1 cellular context compared by ENCODE assay signal in the genomic region with DNA sequence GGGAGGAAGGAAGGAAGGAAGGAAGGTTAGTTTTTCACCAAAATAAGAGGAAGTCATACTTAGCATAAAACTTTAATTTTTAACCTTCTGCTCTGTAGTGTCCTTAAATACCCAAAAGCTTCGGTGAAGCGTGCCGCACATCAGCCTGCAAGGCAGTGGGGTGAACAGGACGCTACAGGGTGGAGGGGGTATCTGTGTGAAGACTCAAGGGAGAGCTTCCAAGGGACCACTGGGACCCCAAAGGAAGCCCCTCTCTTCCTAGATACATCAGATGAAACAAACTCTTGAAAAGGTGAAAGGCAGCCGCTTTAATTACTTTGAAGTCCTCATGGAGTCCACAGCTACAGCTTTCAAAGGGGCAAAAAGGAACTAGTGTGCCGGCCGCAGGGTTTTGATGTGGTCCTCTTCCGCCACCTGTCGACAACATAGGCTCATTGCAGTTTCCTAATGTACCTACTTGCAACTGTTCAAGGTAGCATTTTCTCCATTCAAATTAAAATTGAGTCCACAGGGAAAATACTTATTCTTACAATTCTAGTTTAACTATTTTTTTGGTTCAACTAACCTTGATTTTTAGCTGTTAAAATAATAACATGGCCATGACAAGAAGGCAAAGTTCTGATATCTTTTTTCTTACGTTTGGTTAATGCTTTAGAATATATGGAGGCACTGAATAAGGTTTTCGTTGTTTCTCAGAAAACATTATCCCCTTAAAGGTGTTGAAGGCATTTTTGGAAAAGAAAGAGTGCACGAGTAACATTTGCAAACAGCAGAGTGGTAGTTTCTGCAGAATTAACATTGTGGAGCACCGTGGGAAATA.
TF ChIP-seq lines count a peak whose summit lies in the region.

No MANE protein-coding gene starts in this region.

TF ChIP-seq in GM12878, 131 proteins besides CTCF, POLR2A, EP300 and RAD21 (continued from another document):
- TF ChIP-seq, protein P1, sequence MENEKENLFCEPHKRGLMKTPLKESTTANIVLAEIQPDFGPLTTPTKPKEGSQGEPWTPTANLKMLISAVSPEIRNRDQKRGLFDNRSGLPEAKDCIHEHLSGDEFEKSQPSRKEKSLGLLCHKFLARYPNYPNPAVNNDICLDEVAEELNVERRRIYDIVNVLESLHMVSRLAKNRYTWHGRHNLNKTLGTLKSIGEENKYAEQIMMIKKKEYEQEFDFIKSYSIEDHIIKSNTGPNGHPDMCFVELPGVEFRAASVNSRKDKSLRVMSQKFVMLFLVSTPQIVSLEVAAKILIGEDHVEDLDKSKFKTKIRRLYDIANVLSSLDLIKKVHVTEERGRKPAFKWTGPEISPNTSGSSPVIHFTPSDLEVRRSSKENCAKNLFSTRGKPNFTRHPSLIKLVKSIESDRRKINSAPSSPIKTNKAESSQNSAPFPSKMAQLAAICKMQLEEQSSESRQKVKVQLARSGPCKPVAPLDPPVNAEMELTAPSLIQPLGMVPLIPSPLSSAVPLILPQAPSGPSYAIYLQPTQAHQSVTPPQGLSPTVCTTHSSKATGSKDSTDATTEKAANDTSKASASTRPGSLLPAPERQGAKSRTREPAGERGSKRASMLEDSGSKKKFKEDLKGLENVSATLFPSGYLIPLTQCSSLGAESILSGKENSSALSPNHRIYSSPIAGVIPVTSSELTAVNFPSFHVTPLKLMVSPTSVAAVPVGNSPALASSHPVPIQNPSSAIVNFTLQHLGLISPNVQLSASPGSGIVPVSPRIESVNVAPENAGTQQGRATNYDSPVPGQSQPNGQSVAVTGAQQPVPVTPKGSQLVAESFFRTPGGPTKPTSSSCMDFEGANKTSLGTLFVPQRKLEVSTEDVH (IDR thresholded peaks at IDR 0.05; ENCODE audit: low read depth, partially characterized antibody): no peak
- TF ChIP-seq MEF2B (IDR thresholded peaks at IDR 0.05; ENCODE audit: partially characterized antibody, poor library complexity, severe bottlenecking) (peak; percentile 23), TCF7 (IDR thresholded peaks at IDR 0.05; ENCODE audit: borderline replicate concordance) (peak; percentile 54; the same call in 1 of the 2 replicates), ZNF24 (IDR thresholded peaks at IDR 0.05) (0 out of 2 replicates have a peak, but pooled peaks have one; percentile 21), RUNX3 (IDR thresholded peaks at IDR 0.05; ENCODE audit: low read length) (peak; percentile 42; the same call in 1 of the 2 replicates), ZNF622 (IDR thresholded peaks at IDR 0.05) (no peak), YY1 (IDR thresholded peaks at IDR 0.05; ENCODE audit: low read depth, low read length) (peak; percentile 77), POLR2AphosphoS2 (IDR thresholded peaks at IDR 0.05; ENCODE audit: low read depth, low read length) (no peak), IRF4 (IDR thresholded peaks at IDR 0.05; ENCODE audit: low read depth, low read length) (0 out of 2 replicates have a peak, but pooled peaks have one; percentile 11), SMC3 (IDR thresholded peaks at IDR 0.05; ENCODE audit: borderline replicate concordance, low read length) (peak; percentile 95), RELA (IDR thresholded peaks at IDR 0.05; ENCODE audit: borderline replicate concordance, partially characterized antibody) (no peak)
- TF ChIP-seq, protein P2, sequence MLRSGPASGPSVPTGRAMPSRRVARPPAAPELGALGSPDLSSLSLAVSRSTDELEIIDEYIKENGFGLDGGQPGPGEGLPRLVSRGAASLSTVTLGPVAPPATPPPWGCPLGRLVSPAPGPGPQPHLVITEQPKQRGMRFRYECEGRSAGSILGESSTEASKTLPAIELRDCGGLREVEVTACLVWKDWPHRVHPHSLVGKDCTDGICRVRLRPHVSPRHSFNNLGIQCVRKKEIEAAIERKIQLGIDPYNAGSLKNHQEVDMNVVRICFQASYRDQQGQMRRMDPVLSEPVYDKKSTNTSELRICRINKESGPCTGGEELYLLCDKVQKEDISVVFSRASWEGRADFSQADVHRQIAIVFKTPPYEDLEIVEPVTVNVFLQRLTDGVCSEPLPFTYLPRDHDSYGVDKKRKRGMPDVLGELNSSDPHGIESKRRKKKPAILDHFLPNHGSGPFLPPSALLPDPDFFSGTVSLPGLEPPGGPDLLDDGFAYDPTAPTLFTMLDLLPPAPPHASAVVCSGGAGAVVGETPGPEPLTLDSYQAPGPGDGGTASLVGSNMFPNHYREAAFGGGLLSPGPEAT (IDR thresholded peaks at IDR 0.05; ENCODE audit: low read depth): peak; percentile 54; the same call in 1 of the 2 replicates
- TF ChIP-seq, protein P3, sequence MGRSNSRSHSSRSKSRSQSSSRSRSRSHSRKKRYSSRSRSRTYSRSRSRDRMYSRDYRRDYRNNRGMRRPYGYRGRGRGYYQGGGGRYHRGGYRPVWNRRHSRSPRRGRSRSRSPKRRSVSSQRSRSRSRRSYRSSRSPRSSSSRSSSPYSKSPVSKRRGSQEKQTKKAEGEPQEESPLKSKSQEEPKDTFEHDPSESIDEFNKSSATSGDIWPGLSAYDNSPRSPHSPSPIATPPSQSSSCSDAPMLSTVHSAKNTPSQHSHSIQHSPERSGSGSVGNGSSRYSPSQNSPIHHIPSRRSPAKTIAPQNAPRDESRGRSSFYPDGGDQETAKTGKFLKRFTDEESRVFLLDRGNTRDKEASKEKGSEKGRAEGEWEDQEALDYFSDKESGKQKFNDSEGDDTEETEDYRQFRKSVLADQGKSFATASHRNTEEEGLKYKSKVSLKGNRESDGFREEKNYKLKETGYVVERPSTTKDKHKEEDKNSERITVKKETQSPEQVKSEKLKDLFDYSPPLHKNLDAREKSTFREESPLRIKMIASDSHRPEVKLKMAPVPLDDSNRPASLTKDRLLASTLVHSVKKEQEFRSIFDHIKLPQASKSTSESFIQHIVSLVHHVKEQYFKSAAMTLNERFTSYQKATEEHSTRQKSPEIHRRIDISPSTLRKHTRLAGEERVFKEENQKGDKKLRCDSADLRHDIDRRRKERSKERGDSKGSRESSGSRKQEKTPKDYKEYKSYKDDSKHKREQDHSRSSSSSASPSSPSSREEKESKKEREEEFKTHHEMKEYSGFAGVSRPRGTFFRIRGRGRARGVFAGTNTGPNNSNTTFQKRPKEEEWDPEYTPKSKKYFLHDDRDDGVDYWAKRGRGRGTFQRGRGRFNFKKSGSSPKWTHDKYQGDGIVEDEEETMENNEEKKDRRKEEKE (IDR thresholded peaks at IDR 0.05): no peak
- TF ChIP-seq, protein P4, sequence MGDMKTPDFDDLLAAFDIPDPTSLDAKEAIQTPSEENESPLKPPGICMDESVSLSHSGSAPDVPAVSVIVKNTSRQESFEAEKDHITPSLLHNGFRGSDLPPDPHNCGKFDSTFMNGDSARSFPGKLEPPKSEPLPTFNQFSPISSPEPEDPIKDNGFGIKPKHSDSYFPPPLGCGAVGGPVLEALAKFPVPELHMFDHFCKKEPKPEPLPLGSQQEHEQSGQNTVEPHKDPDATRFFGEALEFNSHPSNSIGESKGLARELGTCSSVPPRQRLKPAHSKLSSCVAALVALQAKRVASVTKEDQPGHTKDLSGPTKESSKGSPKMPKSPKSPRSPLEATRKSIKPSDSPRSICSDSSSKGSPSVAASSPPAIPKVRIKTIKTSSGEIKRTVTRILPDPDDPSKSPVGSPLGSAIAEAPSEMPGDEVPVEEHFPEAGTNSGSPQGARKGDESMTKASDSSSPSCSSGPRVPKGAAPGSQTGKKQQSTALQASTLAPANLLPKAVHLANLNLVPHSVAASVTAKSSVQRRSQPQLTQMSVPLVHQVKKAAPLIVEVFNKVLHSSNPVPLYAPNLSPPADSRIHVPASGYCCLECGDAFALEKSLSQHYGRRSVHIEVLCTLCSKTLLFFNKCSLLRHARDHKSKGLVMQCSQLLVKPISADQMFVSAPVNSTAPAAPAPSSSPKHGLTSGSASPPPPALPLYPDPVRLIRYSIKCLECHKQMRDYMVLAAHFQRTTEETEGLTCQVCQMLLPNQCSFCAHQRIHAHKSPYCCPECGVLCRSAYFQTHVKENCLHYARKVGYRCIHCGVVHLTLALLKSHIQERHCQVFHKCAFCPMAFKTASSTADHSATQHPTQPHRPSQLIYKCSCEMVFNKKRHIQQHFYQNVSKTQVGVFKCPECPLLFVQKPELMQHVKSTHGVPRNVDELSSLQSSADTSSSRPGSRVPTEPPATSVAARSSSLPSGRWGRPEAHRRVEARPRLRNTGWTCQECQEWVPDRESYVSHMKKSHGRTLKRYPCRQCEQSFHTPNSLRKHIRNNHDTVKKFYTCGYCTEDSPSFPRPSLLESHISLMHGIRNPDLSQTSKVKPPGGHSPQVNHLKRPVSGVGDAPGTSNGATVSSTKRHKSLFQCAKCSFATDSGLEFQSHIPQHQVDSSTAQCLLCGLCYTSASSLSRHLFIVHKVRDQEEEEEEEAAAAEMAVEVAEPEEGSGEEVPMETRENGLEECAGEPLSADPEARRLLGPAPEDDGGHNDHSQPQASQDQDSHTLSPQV (IDR thresholded peaks at IDR 0.05): 0 out of 2 replicates have a peak, but pooled peaks have one; percentile 38
TF ChIP-seq in GM12878: peak in this region for 16.
